In the genomic region with DNA sequence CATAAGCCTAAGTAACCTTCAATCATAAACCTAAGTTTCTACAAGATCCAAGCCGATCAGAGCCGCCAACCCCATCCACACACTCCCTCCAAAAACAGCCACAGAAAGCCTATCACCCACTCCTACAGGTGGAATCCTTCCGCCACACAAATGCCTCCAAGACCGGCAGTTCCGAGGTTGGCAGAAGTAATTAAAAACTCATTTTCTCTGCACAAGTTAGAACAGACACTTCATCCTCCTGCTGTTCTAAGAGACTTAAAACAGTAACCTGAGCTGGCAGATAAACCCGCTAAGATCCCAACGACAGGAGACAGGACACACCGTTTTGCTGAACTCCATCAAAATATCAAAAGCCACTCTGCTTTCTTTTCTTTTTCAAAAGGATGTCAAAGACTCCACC, we compare ENCODE assay signal across 9 cellular contexts. TPM values are rescaled to one million over a fixed set of nuclear protein-coding genes. Genes with fewer than 3 reads are reported as not detected.
DNase-seq lines count a peak whose midpoint lies in the region; ATAC-seq, FAIRE-seq and TF ChIP-seq lines count a peak whose summit lies in the region.
"Had no signal": no experiment of that assay in that cellular context is flagged by ENCODE, and none has a peak within 500 bp of the region (broad histone marks: within the 10 kb centered on the region; RNA-seq: fewer than 3 reads in every experiment).

No MANE protein-coding gene starts in this region.

- no peak for ATAC-seq in aorta (ENCODE audit: low FRiP score)

- peak overlapping the region; percentile 73 for H3K4me3 Mint-ChIP-seq in T-helper 1 cell treated with Interleukin-12 subunit alpha and Interleukin-12 subunit beta and Interleukin-4 antibody, amounts not matched to agents 30 μg/mL and 1 μg/mL, for 36 hours
- peak overlapping the region; percentile 98 for H3K4me3 Mint-ChIP-seq in glutamatergic neuron (ENCODE audit: unreplicated experiment)

- peaks cover 0 to 46% (median 21%) of the 10 kb centered on the region in 6 donors for H3K36me3 ChIP-seq in spleen
- H3K36me3 ChIP-seq in aorta (ENCODE audit: control insufficient read depth in 1 of 2, insufficient read depth in 2 of 2, low read length in 1 of 2): peaks cover 4 to 5% of the 10 kb centered on the region in 2 donors

- peaks cover 57% of the 10 kb centered on the region for H3K36me3 Mint-ChIP-seq in T-helper 1 cell treated with Interleukin-12 subunit alpha and Interleukin-12 subunit beta and Interleukin-4 antibody, amounts not matched to agents 30 μg/mL and 1 μg/mL, for 36 hours (ENCODE audit: low read depth)
- H3K36me3 Mint-ChIP-seq in glutamatergic neuron (ENCODE audit: unreplicated experiment): peaks cover 22% of the 10 kb centered on the region

- H3K4me1 ChIP-seq in spleen (peaks cover 15 to 71% (median 51%) of the 10 kb centered on the region in 6 donors), aorta (ENCODE audit: control insufficient read depth in 1 of 2, insufficient read depth in 2 of 2, low read length in 2 of 2) (peaks cover 3 to 6% of the 10 kb centered on the region in 2 donors)

- no peaks in the 10 kb centered on the region for H3K9me3 Mint-ChIP-seq in T-helper 1 cell treated with Interleukin-12 subunit alpha and Interleukin-12 subunit beta and Interleukin-4 antibody, amounts not matched to agents 30 μg/mL and 1 μg/mL, for 36 hours
- peaks cover 22% of the 10 kb centered on the region for H3K9me3 Mint-ChIP-seq in glutamatergic neuron (ENCODE audit: unreplicated experiment)

- WGBS in spleen, 5 donors: 67 to 77% (median 70%) methylated on average over 8 of the region's 8 CpGs
- 82 to 85% methylated on average over 8 of the region's 8 CpGs for WGBS in aorta, 2 donors

- peak overlapping the region; percentile 60 for H3K27ac Mint-ChIP-seq in T-helper 1 cell treated with Interleukin-12 subunit alpha and Interleukin-12 subunit beta and Interleukin-4 antibody, amounts not matched to agents 30 μg/mL and 1 μg/mL, for 36 hours
- peak overlapping the region; percentile 98 for H3K27ac Mint-ChIP-seq in glutamatergic neuron (ENCODE audit: unreplicated experiment)

- H3K27ac ChIP-seq in spleen (peak overlapping the region in 3 of 8 donors; percentile 3 to 94 (median 14)), aorta (ENCODE audit: low read depth in 1 of 2, low read length in 2 of 2) (no peak overlapping the region)

- TF ChIP-seq POLR2A in spleen (IDR thresholded peaks at IDR 0.05): no peak

- peak overlapping the region; percentile 77 for H3K4me3 ChIP-seq in WI38 (ENCODE audit: low read depth, low read length)
- H3K4me3 ChIP-seq in spleen: peak overlapping the region in 6 of 8 donors; percentile 21 to 95 (median 91)
- H3K4me3 ChIP-seq in aorta (ENCODE audit: low read length in 2 of 2): no peak overlapping the region

- no peak for FAIRE-seq in frontal cortex (lab: Jason Lieb, UNC)

- peaks cover 70% of the 10 kb centered on the region for H3K4me1 Mint-ChIP-seq in T-helper 1 cell treated with Interleukin-12 subunit alpha and Interleukin-12 subunit beta and Interleukin-4 antibody, amounts not matched to agents 30 μg/mL and 1 μg/mL, for 36 hours (ENCODE audit: low read depth)
- peaks cover 51% of the 10 kb centered on the region for H3K4me1 Mint-ChIP-seq in glutamatergic neuron (ENCODE audit: low read depth, unreplicated experiment)

- H3K9me3 ChIP-seq in spleen: no peaks in the 10 kb centered on the region
- H3K9me3 ChIP-seq in aorta (ENCODE audit: control insufficient read depth, low read length): no peaks in the 10 kb centered on the region

- TF ChIP-seq CTCF in WI38 (IDR thresholded peaks at IDR 0.05; ENCODE audit: low read depth, low read length) (no peak), glutamatergic neuron (IDR thresholded peaks at IDR 0.05; ENCODE audit: partially characterized antibody, unreplicated experiment) (no peak), spleen (IDR thresholded peaks at IDR 0.05 in 8 of 11, conservative IDR thresholded peaks at IDR 0.05 in 3 of 11) (no peak)

- H3K27me3 Mint-ChIP-seq in T-helper 1 cell treated with Interleukin-12 subunit alpha and Interleukin-12 subunit beta and Interleukin-4 antibody, amounts not matched to agents 30 μg/mL and 1 μg/mL, for 36 hours (ENCODE audit: low read depth): no peaks in the 10 kb centered on the region
- H3K27me3 Mint-ChIP-seq in glutamatergic neuron (ENCODE audit: unreplicated experiment): peaks cover 23% of the 10 kb centered on the region

- peaks cover 0 to 15% (median 0%) of the 10 kb centered on the region in 7 donors for H3K27me3 ChIP-seq in spleen (replicated peaks in 1 of 7)
- no peaks in the 10 kb centered on the region for H3K27me3 ChIP-seq in aorta (ENCODE audit: control insufficient read depth in 1 of 2, insufficient read depth in 2 of 2, low read length in 1 of 2)

- no peak for DNase-seq in T-helper 1 cell
- no peak for DNase-seq in glutamatergic neuron
- no peak for DNase-seq in spleen
- no peak for DNase-seq in aorta
- DNase-seq in frontal cortex (ENCODE audit: low spot score in 2 of 2): no peak
- DNase-seq in NCI-H187 treated with DMSO at 0.1 percent for 48 hours (lab: John Stamatoyannopoulos, UW): no peak
- DNase-seq: C1 segment of cervical spinal cord had no signal

- intact Hi-C loops in spleen (cut with DNase I; ENCODE audit: low total_unique reads) (no loop called here), aorta (cut with DNase I) (no loop called here)

RNA-seq across cellular contexts. Expression of gene SSBP3, which starts 2.8 kb away (rescaled TPM):
- total RNA-seq in glutamatergic neuron (ENCODE audit: unreplicated experiment): 608 TPM
- total RNA-seq in spleen: 10 to 100 TPM; 24.4 to 73.5 (median 55.4) TPM
- 10 to 100 TPM; 14.4 to 22.1 (median 14.9) TPM for polyA plus RNA-seq in spleen
- 10 to 100 TPM; 73.8 to 83.4 TPM for total RNA-seq in aorta
- polyA plus RNA-seq in aorta: 10 to 100 TPM; 43.7 to 57.7 TPM
- total RNA-seq in frontal cortex: 39.1 TPM

Comparison
In these comparisons a context has a peak if more than half of its experiments do, and no peak if none do; other contexts are left out.
1. H3K4me3 ChIP-seq: peak in WI38 (single experiment) and spleen (6 of 8); none in aorta (0 of 2).